In genomic region chr3:80017369-80017768, GRCh38 we compare ENCODE assay signal across 1 cellular context.
TF ChIP-seq lines count a peak whose summit lies in the region.

No MANE protein-coding gene starts in this region.

TF ChIP-seq in GM23338, 12 proteins besides CTCF, POLR2A, EP300 and RAD21 (continued from another document):
- TF ChIP-seq, protein P1, sequence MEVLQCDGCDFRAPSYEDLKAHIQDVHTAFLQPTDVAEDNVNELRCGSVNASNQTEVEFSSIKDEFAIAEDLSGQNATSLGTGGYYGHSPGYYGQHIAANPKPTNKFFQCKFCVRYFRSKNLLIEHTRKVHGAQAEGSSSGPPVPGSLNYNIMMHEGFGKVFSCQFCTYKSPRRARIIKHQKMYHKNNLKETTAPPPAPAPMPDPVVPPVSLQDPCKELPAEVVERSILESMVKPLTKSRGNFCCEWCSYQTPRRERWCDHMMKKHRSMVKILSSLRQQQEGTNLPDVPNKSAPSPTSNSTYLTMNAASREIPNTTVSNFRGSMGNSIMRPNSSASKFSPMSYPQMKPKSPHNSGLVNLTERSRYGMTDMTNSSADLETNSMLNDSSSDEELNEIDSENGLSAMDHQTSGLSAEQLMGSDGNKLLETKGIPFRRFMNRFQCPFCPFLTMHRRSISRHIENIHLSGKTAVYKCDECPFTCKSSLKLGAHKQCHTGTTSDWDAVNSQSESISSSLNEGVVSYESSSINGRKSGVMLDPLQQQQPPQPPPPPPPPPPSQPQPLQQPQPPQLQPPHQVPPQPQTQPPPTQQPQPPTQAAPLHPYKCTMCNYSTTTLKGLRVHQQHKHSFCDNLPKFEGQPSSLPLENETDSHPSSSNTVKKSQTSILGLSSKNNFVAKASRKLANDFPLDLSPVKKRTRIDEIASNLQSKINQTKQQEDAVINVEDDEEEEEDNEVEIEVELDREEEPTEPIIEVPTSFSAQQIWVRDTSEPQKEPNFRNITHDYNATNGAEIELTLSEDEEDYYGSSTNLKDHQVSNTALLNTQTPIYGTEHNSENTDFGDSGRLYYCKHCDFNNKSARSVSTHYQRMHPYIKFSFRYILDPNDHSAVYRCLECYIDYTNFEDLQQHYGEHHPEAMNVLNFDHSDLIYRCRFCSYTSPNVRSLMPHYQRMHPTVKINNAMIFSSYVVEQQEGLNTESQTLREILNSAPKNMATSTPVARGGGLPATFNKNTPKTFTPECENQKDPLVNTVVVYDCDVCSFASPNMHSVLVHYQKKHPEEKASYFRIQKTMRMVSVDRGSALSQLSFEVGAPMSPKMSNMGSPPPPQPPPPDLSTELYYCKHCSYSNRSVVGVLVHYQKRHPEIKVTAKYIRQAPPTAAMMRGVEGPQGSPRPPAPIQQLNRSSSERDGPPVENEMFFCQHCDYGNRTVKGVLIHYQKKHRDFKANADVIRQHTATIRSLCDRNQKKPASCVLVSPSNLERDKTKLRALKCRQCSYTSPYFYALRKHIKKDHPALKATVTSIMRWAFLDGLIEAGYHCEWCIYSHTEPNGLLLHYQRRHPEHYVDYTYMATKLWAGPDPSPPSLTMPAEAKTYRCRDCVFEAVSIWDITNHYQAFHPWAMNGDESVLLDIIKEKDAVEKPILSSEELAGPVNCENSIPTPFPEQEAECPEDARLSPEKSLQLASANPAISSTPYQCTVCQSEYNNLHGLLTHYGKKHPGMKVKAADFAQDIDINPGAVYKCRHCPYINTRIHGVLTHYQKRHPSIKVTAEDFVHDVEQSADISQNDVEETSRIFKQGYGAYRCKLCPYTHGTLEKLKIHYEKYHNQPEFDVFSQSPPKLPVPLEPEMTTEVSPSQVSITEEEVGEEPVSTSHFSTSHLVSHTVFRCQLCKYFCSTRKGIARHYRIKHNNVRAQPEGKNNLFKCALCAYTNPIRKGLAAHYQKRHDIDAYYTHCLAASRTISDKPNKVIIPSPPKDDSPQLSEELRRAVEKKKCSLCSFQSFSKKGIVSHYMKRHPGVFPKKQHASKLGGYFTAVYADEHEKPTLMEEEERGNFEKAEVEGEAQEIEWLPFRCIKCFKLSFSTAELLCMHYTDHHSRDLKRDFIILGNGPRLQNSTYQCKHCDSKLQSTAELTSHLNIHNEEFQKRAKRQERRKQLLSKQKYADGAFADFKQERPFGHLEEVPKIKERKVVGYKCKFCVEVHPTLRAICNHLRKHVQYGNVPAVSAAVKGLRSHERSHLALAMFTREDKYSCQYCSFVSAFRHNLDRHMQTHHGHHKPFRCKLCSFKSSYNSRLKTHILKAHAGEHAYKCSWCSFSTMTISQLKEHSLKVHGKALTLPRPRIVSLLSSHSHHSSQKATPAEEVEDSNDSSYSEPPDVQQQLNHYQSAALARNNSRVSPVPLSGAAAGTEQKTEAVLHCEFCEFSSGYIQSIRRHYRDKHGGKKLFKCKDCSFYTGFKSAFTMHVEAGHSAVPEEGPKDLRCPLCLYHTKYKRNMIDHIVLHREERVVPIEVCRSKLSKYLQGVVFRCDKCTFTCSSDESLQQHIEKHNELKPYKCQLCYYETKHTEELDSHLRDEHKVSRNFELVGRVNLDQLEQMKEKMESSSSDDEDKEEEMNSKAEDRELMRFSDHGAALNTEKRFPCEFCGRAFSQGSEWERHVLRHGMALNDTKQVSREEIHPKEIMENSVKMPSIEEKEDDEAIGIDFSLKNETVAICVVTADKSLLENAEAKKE (CRISPR knock-in tag; IDR thresholded peaks at IDR 0.05) = no peak
- no peak for TF ChIP-seq CREB1 (CRISPR knock-in tag; IDR thresholded peaks at IDR 0.05; ENCODE audit: low read depth)
- no peak for TF ChIP-seq JUNB (IDR thresholded peaks at IDR 0.05; ENCODE audit: unreplicated experiment)
- no peak for TF ChIP-seq EZH2phosphoT487 (IDR thresholded peaks at IDR 0.05; ENCODE audit: unreplicated experiment)
- TF ChIP-seq NANOG (IDR thresholded peaks at IDR 0.05; ENCODE audit: borderline replicate concordance) = no peak
